Comparison of ENCODE assay signal across 14 cellular contexts in genomic region chr7:5231116-5231515, GRCh38. TPM values are rescaled to one million over a fixed set of nuclear protein-coding genes. Genes with fewer than 3 reads are reported as not detected.
DNase-seq lines count a peak whose midpoint lies in the region; ATAC-seq and TF ChIP-seq lines count a peak whose summit lies in the region.
"Had no signal": no experiment of that assay in that cellular context is flagged by ENCODE, and none has a peak within 500 bp of the region (broad histone marks: within the 10 kb centered on the region; RNA-seq: fewer than 3 reads in every experiment).

No MANE protein-coding gene starts in this region.

- H3K9me2 ChIP-seq in OCI-LY7 (ENCODE audit: insufficient read depth, low read length) = no peaks in the 10 kb centered on the region

- H3K36me3 Mint-ChIP-seq in activated naive CD4-positive, alpha-beta T cell treated with anti-CD3 and anti-CD28 coated beads for 36 hours (ENCODE audit: low read depth) = peaks cover 23% of the 10 kb centered on the region
- H3K36me3 Mint-ChIP-seq in activated naive CD4-positive, alpha-beta T cell treated with anti-CD3 and anti-CD28 coated beads, Interleukin-2, amount 10 ng/mL, durations not matched to agents 7 days and 5 days = peaks cover 45% of the 10 kb centered on the region
- peaks cover 35% of the 10 kb centered on the region for H3K36me3 Mint-ChIP-seq in activated T-cell treated with anti-CD3 and anti-CD28 coated beads, Interleukin-2, amount 50 U/mL, for 4 hours (ENCODE audit: insufficient read depth)

- peak overlapping the region; percentile 10 for H3K27ac Mint-ChIP-seq in activated naive CD4-positive, alpha-beta T cell treated with anti-CD3 and anti-CD28 coated beads for 36 hours
- H3K27ac Mint-ChIP-seq in activated naive CD4-positive, alpha-beta T cell treated with anti-CD3 and anti-CD28 coated beads, Interleukin-2, amount 10 ng/mL, durations not matched to agents 7 days and 5 days = no peak overlapping the region

- 89% methylated on average over 12 of the region's 12 CpGs for WGBS in right cardiac atrium
- WGBS in transverse colon (ENCODE audit: low coverage in 1 of 2), 2 donors = 88 to 89% methylated on average over 3 to 12 of the region's 12 CpGs

- intact Hi-C loops in activated naive CD4-positive, alpha-beta T cell treated with anti-CD3 and anti-CD28 coated beads for 36 hours (cut with micrococcal nuclease) = no loop called here
- intact Hi-C loops in OCI-LY7 (cut with micrococcal nuclease; ENCODE audit: unreplicated experiment) (loop anchor here (1.0 kb wide), 1 partner anchor 12 kb away; no protein-coding TSS in a partner anchor), right cardiac atrium (cut with DNase I) (loop anchor here in 1 of 4 donors (10.0 kb wide), 1 partner anchor 224 kb away; no protein-coding TSS in a partner anchor), transverse colon (cut with DNase I; ENCODE audit: low total_unique reads) (loop anchor here (10.0 kb wide), 1 partner anchor 224 kb away; no protein-coding TSS in a partner anchor)

- peak overlapping the region; percentile 64 for H3K4me2 ChIP-seq in OCI-LY7 (ENCODE audit: low read length)

- no peaks in the 10 kb centered on the region for H3K79me2 ChIP-seq in OCI-LY7 (ENCODE audit: insufficient read depth, low read depth, low read length)

- TSS peak; percentile 93 for BruUV-seq in OCI-LY7 (replicated peaks; lab: Mats Ljungman, UMichigan)

- no peak overlapping the region for H3K4me3 Mint-ChIP-seq in activated naive CD4-positive, alpha-beta T cell treated with anti-CD3 and anti-CD28 coated beads for 36 hours
- H3K4me3 Mint-ChIP-seq in activated naive CD4-positive, alpha-beta T cell treated with anti-CD3 and anti-CD28 coated beads, Interleukin-2, amount 10 ng/mL, durations not matched to agents 7 days and 5 days = no peak overlapping the region
- no peak overlapping the region for H3K4me3 Mint-ChIP-seq in activated T-cell treated with anti-CD3 and anti-CD28 coated beads, Interleukin-2, amount 50 U/mL, for 4 hours
- H3K4me3 Mint-ChIP-seq: stimulated activated naive CD8-positive, alpha-beta T cell treated with anti-CD3 and anti-CD28 coated beads, Interleukin-15, Interleukin-2, amounts not matched to agents 100 ng/mL and 50 ng/mL, for 24 hours had no signal

- peaks cover 14% of the 10 kb centered on the region for H3K4me1 Mint-ChIP-seq in activated naive CD4-positive, alpha-beta T cell treated with anti-CD3 and anti-CD28 coated beads for 36 hours (ENCODE audit: low read depth)
- H3K4me1 Mint-ChIP-seq in activated naive CD4-positive, alpha-beta T cell treated with anti-CD3 and anti-CD28 coated beads, Interleukin-2, amount 10 ng/mL, durations not matched to agents 7 days and 5 days = peaks cover 7% of the 10 kb centered on the region
- H3K4me1 Mint-ChIP-seq in activated T-cell treated with anti-CD3 and anti-CD28 coated beads, Interleukin-2, amount 50 U/mL, for 4 hours (ENCODE audit: low read depth) = peaks cover 10% of the 10 kb centered on the region

- H2AFZ ChIP-seq in OCI-LY7 (ENCODE audit: low read length) = peak overlapping the region; percentile 1; the same call in 1 of the 2 replicates

- H3K27me3 ChIP-seq in right cardiac atrium (ENCODE audit: control insufficient read depth, insufficient read depth) (no peaks in the 10 kb centered on the region), transverse colon (no peaks in the 10 kb centered on the region)

- no peak for TF ChIP-seq POLR2A in transverse colon (IDR thresholded peaks at IDR 0.05)

- DNase-seq in activated naive CD4-positive, alpha-beta T cell treated with anti-CD3 and anti-CD28 coated beads for 36 hours = no peak
- no peak for DNase-seq in activated naive CD4-positive, alpha-beta T cell treated with anti-CD3 and anti-CD28 coated beads, Interleukin-2, amount 10 ng/mL, durations not matched to agents 7 days and 5 days
- DNase-seq in OCI-LY7 (ENCODE audit: low spot score) (peak; percentile 33), right cardiac atrium (peak in 2 of 3 donors; percentile 35 to 47), transverse colon (peak; percentile 21), midbrain (lab: John Stamatoyannopoulos, UW) (no peak)
- no peak for DNase-seq in stimulated activated naive CD8-positive, alpha-beta T cell treated with anti-CD3 and anti-CD28 coated beads, Interleukin-15, Interleukin-2, amounts not matched to agents 100 U/mL and 50 U/mL, for 24 hours
- DNase-seq in activated T-cell treated with anti-CD3 and anti-CD28 coated beads, Interleukin-2, amount 50 U/mL, for 4 hours = no peak
- DNase-seq: effector CD4-positive, alpha-beta T cell; NCI-H446 treated with DMSO at 0.1 percent for 48 hours; RPMI8226; stimulated activated CD4-positive, alpha-beta T cell treated with anti-CD3 and anti-CD28 coated beads, Interleukin-4, amount 100 ng/mL, for 1 hour had no signal

- TF ChIP-seq CTCF in OCI-LY7 (conservative IDR thresholded peaks at IDR 0.05; ENCODE audit: low read length) = no peak
- no peak for TF ChIP-seq CTCF in transverse colon (IDR thresholded peaks at IDR 0.05)

- CTCF ChIA-PET in activated naive CD4-positive, alpha-beta T cell treated with anti-CD3 and anti-CD28 coated beads for 36 hours (lab: Charles Lee) = interaction anchor here (0.6 to 1.0 kb wide), 2 partner anchors 9 to 13 kb away, joined by 3 to 7 read pairs; no protein-coding TSS in a partner anchor
- CTCF ChIA-PET in activated naive CD4-positive, alpha-beta T cell treated with anti-CD3 and anti-CD28 coated beads, Interleukin-2, amount 10 ng/mL, durations not matched to agents 7 days and 5 days (lab: Charles Lee) = interaction anchor here (0.6 to 0.9 kb wide), 2 partner anchors 9 to 14 kb away, joined by 3 read pairs; no protein-coding TSS in a partner anchor
- CTCF ChIA-PET in OCI-LY7 (lab: Charles Lee; ENCODE audit: unreplicated experiment) = interaction anchor here (1.5 kb wide), 1 partner anchor 9 kb away, joined by 3 read pairs; no protein-coding TSS in a partner anchor

- H3K9me3 ChIP-seq in OCI-LY7 (ENCODE audit: low read length) = no peaks in the 10 kb centered on the region
- H3K9me3 ChIP-seq in right cardiac atrium (ENCODE audit: control insufficient read depth, low read length) = no peaks in the 10 kb centered on the region
- no peaks in the 10 kb centered on the region for H3K9me3 ChIP-seq in transverse colon

- no peaks in the 10 kb centered on the region for H3K9me3 Mint-ChIP-seq in activated naive CD4-positive, alpha-beta T cell treated with anti-CD3 and anti-CD28 coated beads for 36 hours
- H3K9me3 Mint-ChIP-seq in activated naive CD4-positive, alpha-beta T cell treated with anti-CD3 and anti-CD28 coated beads, Interleukin-2, amount 10 ng/mL, durations not matched to agents 7 days and 5 days = no peaks in the 10 kb centered on the region
- no peaks in the 10 kb centered on the region for H3K9me3 Mint-ChIP-seq in activated T-cell treated with anti-CD3 and anti-CD28 coated beads, Interleukin-2, amount 50 U/mL, for 4 hours
- H3K9me3 Mint-ChIP-seq: stimulated activated naive CD8-positive, alpha-beta T cell treated with anti-CD3 and anti-CD28 coated beads, Interleukin-15, Interleukin-2, amounts not matched to agents 100 ng/mL and 50 ng/mL, for 24 hours had no signal

- H3K4me3 ChIP-seq in OCI-LY7 (ENCODE audit: low read depth, low read length, poor library complexity, severe bottlenecking) = peak overlapping the region; percentile 2
- H3K4me3 ChIP-seq in right cardiac atrium (ENCODE audit: low read length) = no peak overlapping the region
- H3K4me3 ChIP-seq in transverse colon = no peak overlapping the region

- peaks cover 31% of the 10 kb centered on the region for H3K36me3 ChIP-seq in OCI-LY7 (ENCODE audit: insufficient read depth, low read length)
- peaks cover 0 to 49% (median 23%) of the 10 kb centered on the region in 4 donors for H3K36me3 ChIP-seq in transverse colon

- POLR2A ChIA-PET in OCI-LY7 (lab: Charles Lee) = interaction anchor here (1.0 to 3.1 kb wide), 2 partner anchors 12 to 165 kb away, joined by 5 to 16 read pairs; no protein-coding TSS in a partner anchor

- no peaks in the 10 kb centered on the region for H4K20me1 ChIP-seq in OCI-LY7 (ENCODE audit: insufficient read depth, low read length)

- H3K27me3 Mint-ChIP-seq in activated naive CD4-positive, alpha-beta T cell treated with anti-CD3 and anti-CD28 coated beads for 36 hours (ENCODE audit: low read depth) = no peaks in the 10 kb centered on the region
- H3K27me3 Mint-ChIP-seq in activated naive CD4-positive, alpha-beta T cell treated with anti-CD3 and anti-CD28 coated beads, Interleukin-2, amount 10 ng/mL, durations not matched to agents 7 days and 5 days = peaks cover 12% of the 10 kb centered on the region
- no peaks in the 10 kb centered on the region for H3K27me3 Mint-ChIP-seq in activated T-cell treated with anti-CD3 and anti-CD28 coated beads, Interleukin-2, amount 50 U/mL, for 4 hours (ENCODE audit: low read depth)

- H3K4me1 ChIP-seq in OCI-LY7 (ENCODE audit: insufficient read depth, low read length, poor library complexity, severe bottlenecking) = peaks cover 56% of the 10 kb centered on the region
- no peaks in the 10 kb centered on the region for H3K4me1 ChIP-seq in right cardiac atrium (ENCODE audit: control insufficient read depth, insufficient read depth, low read length)
- H3K4me1 ChIP-seq in transverse colon = peaks cover 0 to 11% (median 0%) of the 10 kb centered on the region in 4 donors

- in situ Hi-C loops in transverse colon (cut with MboI; ENCODE audit: low pct_ligation_motif_present in 1 of 4, low pct_unique_long_range_greater_than_20kb in 1 of 4, low sequenced_read_pairs in 3 of 4) = loop anchor here in 2 of 4 donors (25.0 kb wide), 1 partner anchor 231 kb away; no protein-coding TSS in a partner anchor

- no peak for ATAC-seq in right cardiac atrium
- no peak for ATAC-seq in stimulated activated naive CD8-positive, alpha-beta T cell treated with anti-CD3 and anti-CD28 coated beads, Interleukin-15, Interleukin-2, amounts not matched to agents 100 U/mL and 50 U/mL, for 24 hours
- no peak for ATAC-seq in activated T-cell treated with anti-CD3 and anti-CD28 coated beads, Interleukin-2, amount 50 U/mL, for 4 hours

- H3K27ac ChIP-seq in OCI-LY7 (ENCODE audit: low read depth, low read length, poor library complexity, severe bottlenecking) = peak overlapping the region; percentile 70
- H3K27ac ChIP-seq in right cardiac atrium (ENCODE audit: low read length) = no peak overlapping the region
- H3K27ac ChIP-seq in transverse colon = peak overlapping the region in 2 of 4 donors; percentile 51 to 63
- H3K27ac ChIP-seq: 22Rv1 had no signal

- TF ChIP-seq EP300 in transverse colon (IDR thresholded peaks at IDR 0.05; ENCODE audit: low read depth) = no peak

RNA-seq across cellular contexts. Expression of gene WIPI2, which starts 41.1 kb away (rescaled TPM):
- 10 to 100 TPM; 42.6 to 45.1 TPM for total RNA-seq in activated naive CD4-positive, alpha-beta T cell treated with anti-CD3 and anti-CD28 coated beads for 36 hours
- 37.1 and 51.5 TPM in 2 replicates for total RNA-seq in OCI-LY7 (2014; rRNA removed; shearing (Covaris generic))
- total RNA-seq in OCI-LY7 (2022) = 63.6 and 74.3 TPM in 2 replicates
- 10 to 100 TPM; 50.3 to 61.3 (median 56.2) TPM for total RNA-seq in right cardiac atrium
- 38.0 TPM for polyA plus RNA-seq in right cardiac atrium
- total RNA-seq in transverse colon = 10 to 100 TPM; 30.8 to 64.3 (median 53.2) TPM
- total RNA-seq in activated T-cell treated with anti-CD3 and anti-CD28 coated beads, Interleukin-2, amount 50 U/mL, for 4 hours = 10 to 100 TPM; 38.0 to 44.9 (median 39.1) TPM

RNA-seq across cellular contexts. Expression of gene SLC29A4, which starts 51.6 kb away (rescaled TPM):
- under 1 TPM; 0.24 to 0.42 TPM for total RNA-seq in activated naive CD4-positive, alpha-beta T cell treated with anti-CD3 and anti-CD28 coated beads for 36 hours
- 0.06 TPM in 1 of 2 replicates, not detected in the other for total RNA-seq in OCI-LY7 (2014; rRNA removed; shearing (Covaris generic))
- total RNA-seq in OCI-LY7 (2022) = 0.44 and 0.67 TPM in 2 replicates
- 1 to 10 TPM; 2.9 to 5.5 (median 3.6) TPM for total RNA-seq in right cardiac atrium
- 11.8 TPM for polyA plus RNA-seq in right cardiac atrium
- 10 to 100 TPM in 1 of 4 donors, 1 to 10 TPM in 2, under 1 TPM in 1; 0.60 to 36.3 (median 2.6) TPM for total RNA-seq in transverse colon
- under 1 TPM; 0.18 to 0.34 (median 0.24) TPM for total RNA-seq in activated T-cell treated with anti-CD3 and anti-CD28 coated beads, Interleukin-2, amount 50 U/mL, for 4 hours

Comparison
In these comparisons a context has a peak if more than half of its experiments do, and no peak if none do; other contexts are left out.
1. DNase-seq: peak in OCI-LY7 (single experiment), right cardiac atrium (2 of 3) and transverse colon (single experiment); none in activated naive CD4-positive, alpha-beta T cell treated with anti-CD3 and anti-CD28 coated beads for 36 hours (single experiment), activated naive CD4-positive, alpha-beta T cell treated with anti-CD3 and anti-CD28 coated beads, Interleukin-2, amount 10 ng/mL, durations not matched to agents 7 days and 5 days (single experiment), stimulated activated naive CD8-positive, alpha-beta T cell treated with anti-CD3 and anti-CD28 coated beads, Interleukin-15, Interleukin-2, amounts not matched to agents 100 U/mL and 50 U/mL, for 24 hours (single experiment), midbrain (single experiment) and activated T-cell treated with anti-CD3 and anti-CD28 coated beads, Interleukin-2, amount 50 U/mL, for 4 hours (single experiment).